ENCODE assay signal across 23 cellular contexts in genomic region chr18:7855671-7856070, GRCh38.
DNase-seq lines count a peak whose midpoint lies in the region; ATAC-seq, FAIRE-seq and TF ChIP-seq lines count a peak whose summit lies in the region.
"Had no signal": no experiment of that assay in that cellular context is flagged by ENCODE, and none has a peak within 500 bp of the region (broad histone marks: within the 10 kb centered on the region; RNA-seq: fewer than 3 reads in every experiment).

No MANE protein-coding gene starts in this region.

- H3K27ac Mint-ChIP-seq in MCF 10A (ENCODE audit: low read depth, unreplicated experiment), result peak overlapping the region; percentile 42
- no peak overlapping the region for H3K27ac Mint-ChIP-seq in activated CD8-positive, alpha-beta T cell treated with anti-CD3 and anti-CD28 coated beads for 36 hours
- H3K27ac Mint-ChIP-seq: CD4-positive, CD25-positive, alpha-beta regulatory T cell had no signal

- H3K4me2 ChIP-seq in mammary epithelial cell (ENCODE audit: insufficient read depth, low read depth, low read length), result no peak overlapping the region

- H3K27ac ChIP-seq in breast epithelium (no peak overlapping the region), mammary epithelial cell (ENCODE audit: insufficient read depth, low read depth, low read length) (peak overlapping the region; percentile 3)
- H3K27ac ChIP-seq: 22Rv1, HL-60 had no signal

- H3K4me3 ChIP-seq in breast epithelium (no peak overlapping the region), mammary epithelial cell (replicated peaks in 1 of 3; ENCODE audit: insufficient read depth in 1 of 3, low read depth in 2 of 3, low read length in 3 of 3) (no peak overlapping the region)

- no peaks in the 10 kb centered on the region for H4K20me1 ChIP-seq in mammary epithelial cell (ENCODE audit: insufficient read depth, low read length)

- DNase-seq in MCF 10A (ENCODE audit: unreplicated experiment) (no peak), breast epithelium (ENCODE audit: low spot score in 2 of 2) (no peak), mammary epithelial cell (no peak), left ventricle myocardium superior (no peak), urothelium cell line (ENCODE audit: low spot score) (no peak)
- DNase-seq in activated CD8-positive, alpha-beta T cell treated with anti-CD3 and anti-CD28 coated beads for 36 hours, result no peak
- DNase-seq: BE2C; CD4-positive, CD25-positive, alpha-beta regulatory T cell; EL; H7; Kasumi-1; MM.1S; NCI-H1092; NCI-H1436 treated with DMSO at 0.1 percent for 48 hours; NCI-H2029; NCI-H526; RPMI8226 had no signal

- H3K9me3 ChIP-seq in breast epithelium (no peaks in the 10 kb centered on the region), mammary epithelial cell (replicated peaks; ENCODE audit: insufficient read depth, low read length) (no peaks in the 10 kb centered on the region)
- H3K9me3 ChIP-seq: BE2C had no signal

- peaks cover 2% of the 10 kb centered on the region for H3K79me2 ChIP-seq in mammary epithelial cell (ENCODE audit: insufficient read depth, low read length)

- TF ChIP-seq CTCF in MCF 10A (IDR thresholded peaks at IDR 0.05; ENCODE audit: unreplicated experiment), result no peak
- no peak for TF ChIP-seq CTCF in breast epithelium (IDR thresholded peaks at IDR 0.05)
- no peak for TF ChIP-seq CTCF in mammary epithelial cell (conservative IDR thresholded peaks at IDR 0.05 in 1 of 2, IDR thresholded peaks at IDR 0.05 in 1 of 2; ENCODE audit: extremely low read depth in 1 of 2, insufficient read depth in 1 of 2, low read depth in 1 of 2, low read length in 2 of 2)
- no peak for TF ChIP-seq CTCF in activated CD8-positive, alpha-beta T cell treated with anti-CD3 and anti-CD28 coated beads for 36 hours (IDR thresholded peaks at IDR 0.05)

- no peak overlapping the region for H3K9ac ChIP-seq in mammary epithelial cell (ENCODE audit: insufficient read depth, low read length)

- no peaks in the 10 kb centered on the region for H3K27me3 ChIP-seq in breast epithelium
- H3K27me3 ChIP-seq in mammary epithelial cell (ENCODE audit: insufficient read depth, low read length), result no peaks in the 10 kb centered on the region
- H3K27me3 ChIP-seq: BE2C had no signal

- no peaks in the 10 kb centered on the region for H3K27me3 Mint-ChIP-seq in MCF 10A (ENCODE audit: insufficient read depth, unreplicated experiment)
- no peaks in the 10 kb centered on the region for H3K27me3 Mint-ChIP-seq in activated CD8-positive, alpha-beta T cell treated with anti-CD3 and anti-CD28 coated beads for 36 hours
- H3K27me3 Mint-ChIP-seq: CD4-positive, CD25-positive, alpha-beta regulatory T cell had no signal

- peak; percentile 65 for FAIRE-seq in urothelium cell line (lab: Jason Lieb, UNC)
- FAIRE-seq: GM12892, GM18507 had no signal

- in situ Hi-C loops in mammary epithelial cell (cut with MboI; ENCODE audit: low sequenced_read_pairs in 2 of 2), result no loop called here

- ATAC-seq in left ventricle myocardium superior (peak; percentile 16), GM21619 (IDR thresholded peaks at IDR 0.05; ENCODE audit: unreplicated experiment) (no peak), HG03135 (IDR thresholded peaks at IDR 0.05; ENCODE audit: unreplicated experiment) (no peak)
- no peak for ATAC-seq in activated CD8-positive, alpha-beta T cell treated with anti-CD3 and anti-CD28 coated beads for 36 hours

- H3K4me1 Mint-ChIP-seq in MCF 10A (ENCODE audit: insufficient read depth, unreplicated experiment), result peaks cover 28% of the 10 kb centered on the region
- H3K4me1 Mint-ChIP-seq in activated CD8-positive, alpha-beta T cell treated with anti-CD3 and anti-CD28 coated beads for 36 hours (ENCODE audit: low read depth), result no peaks in the 10 kb centered on the region
- H3K4me1 Mint-ChIP-seq: CD4-positive, CD25-positive, alpha-beta regulatory T cell had no signal

- H3K4me1 ChIP-seq in breast epithelium, result no peaks in the 10 kb centered on the region
- peaks cover 22% of the 10 kb centered on the region for H3K4me1 ChIP-seq in mammary epithelial cell (ENCODE audit: insufficient read depth, low read length)
- H3K4me1 ChIP-seq: BE2C had no signal

- CTCF ChIA-PET in MCF 10A (lab: Yijun Ruan, JAX) (interaction anchor here (0.8 to 1.0 kb wide), 2 partner anchors 10 to 125 kb away, joined by 3 read pairs; no protein-coding TSS in a partner anchor), mammary epithelial cell (lab: Charles Lee; ENCODE audit: low non-redundant PET) (no interaction called here)
- CTCF ChIA-PET in activated CD8-positive, alpha-beta T cell treated with anti-CD3 and anti-CD28 coated beads for 36 hours (lab: Charles Lee), result no interaction called here

- no peak overlapping the region for H3K4me3 Mint-ChIP-seq in MCF 10A (ENCODE audit: unreplicated experiment)
- no peak overlapping the region for H3K4me3 Mint-ChIP-seq in activated CD8-positive, alpha-beta T cell treated with anti-CD3 and anti-CD28 coated beads for 36 hours
- H3K4me3 Mint-ChIP-seq: CD4-positive, CD25-positive, alpha-beta regulatory T cell had no signal

- 88% methylated on average over 1 of the region's 1 CpG for WGBS in mammary epithelial cell (ENCODE audit: low coverage, missing lambda C conversion rate)

- no peak for TF ChIP-seq POLR2A in breast epithelium (IDR thresholded peaks at IDR 0.05)

- no peaks in the 10 kb centered on the region for H3K36me3 Mint-ChIP-seq in MCF 10A (ENCODE audit: insufficient read depth, unreplicated experiment)
- no peaks in the 10 kb centered on the region for H3K36me3 Mint-ChIP-seq in activated CD8-positive, alpha-beta T cell treated with anti-CD3 and anti-CD28 coated beads for 36 hours (ENCODE audit: low read depth)
- H3K36me3 Mint-ChIP-seq: CD4-positive, CD25-positive, alpha-beta regulatory T cell had no signal

- no peak overlapping the region for H2AFZ ChIP-seq in mammary epithelial cell (ENCODE audit: low read depth, low read length)

- POLR2A ChIA-PET in MCF 10A (lab: Yijun Ruan, JAX), result no interaction called here
- POLR2A ChIA-PET in activated CD8-positive, alpha-beta T cell treated with anti-CD3 and anti-CD28 coated beads for 36 hours (lab: Charles Lee), result no interaction called here

- H3K9me3 Mint-ChIP-seq in MCF 10A (ENCODE audit: unreplicated experiment), result peaks cover 15% of the 10 kb centered on the region
- H3K9me3 Mint-ChIP-seq in activated CD8-positive, alpha-beta T cell treated with anti-CD3 and anti-CD28 coated beads for 36 hours, result peaks cover 4% of the 10 kb centered on the region

- intact Hi-C loops in MCF 10A (cut with micrococcal nuclease) (no loop called here), breast epithelium (cut with DNase I; ENCODE audit: low total_unique reads) (no loop called here), mammary epithelial cell (cut with micrococcal nuclease) (loop anchor here (2.0 kb wide), 1 partner anchor 15 kb away; no protein-coding TSS in a partner anchor), left ventricle myocardium superior (cut with micrococcal nuclease) (no loop called here)
- intact Hi-C loops in activated CD8-positive, alpha-beta T cell treated with anti-CD3 and anti-CD28 coated beads for 36 hours (cut with micrococcal nuclease), result no loop called here

- no TSS peak for BruUV-seq in MCF 10A (replicated peaks; lab: Mats Ljungman, UMichigan)
- TSS peak; percentile 30 for BruUV-seq in mammary epithelial cell (replicated peaks; lab: Mats Ljungman, UMichigan)

- no peaks in the 10 kb centered on the region for H3K36me3 ChIP-seq in breast epithelium
- H3K36me3 ChIP-seq in mammary epithelial cell (ENCODE audit: insufficient read depth, low read length), result no peaks in the 10 kb centered on the region
- H3K36me3 ChIP-seq: BE2C had no signal

- dilution Hi-C loops in mammary epithelial cell (cut with HindIII; ENCODE audit: low sequenced_read_pairs), result no loop called here
